In the genomic region with DNA sequence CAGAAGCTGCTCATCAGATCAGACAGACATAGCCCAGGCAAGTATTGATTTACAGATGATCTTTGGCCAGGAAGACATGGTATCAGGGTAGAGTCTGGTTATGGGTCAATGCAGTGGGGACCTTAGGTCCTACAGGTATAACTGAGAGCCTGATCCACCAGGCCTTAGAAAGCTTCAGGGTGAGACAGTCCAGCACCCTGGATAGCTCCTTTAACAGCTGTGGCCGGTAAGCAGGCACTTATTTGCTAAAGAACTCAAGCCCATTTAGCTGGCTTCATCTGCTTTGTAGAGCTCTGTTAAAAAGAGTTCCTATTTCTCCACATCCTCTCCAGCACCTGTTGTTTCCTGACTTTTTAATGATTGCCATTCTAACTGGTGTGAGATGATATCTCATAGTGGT, we compare ENCODE assay signal across 12 cellular contexts. TPM values are rescaled to one million over a fixed set of nuclear protein-coding genes. Genes with fewer than 3 reads are reported as not detected.
A peak's percentile ranks its signal among the peaks of the same experiment; 100 is the strongest.
DNase-seq lines count a peak whose midpoint lies in the region; ATAC-seq, FAIRE-seq and TF ChIP-seq lines count a peak whose summit lies in the region.
"Had no signal": no experiment of that assay in that cellular context is flagged by ENCODE, and none has a peak within 500 bp of the region (broad histone marks: within the 10 kb centered on the region; RNA-seq: fewer than 3 reads in every experiment).

No MANE protein-coding gene starts in this region.

- POLR2A ChIA-PET in A549 (lab: Yijun Ruan, JAX): no interaction called here

- H3K4me3 ChIP-seq in A549 (no peak overlapping the region), HFF-Myc (replicated peaks; ENCODE audit: low read depth, low read length) (no peak overlapping the region), left ventricle myocardium inferior (no peak overlapping the region)
- H3K4me3 ChIP-seq: dorsolateral prefrontal cortex had no signal

- no peak for FAIRE-seq in A549 (lab: Jason Lieb, UNC)

- H3K36me3 ChIP-seq in left ventricle myocardium inferior: no peaks in the 10 kb centered on the region

- no peak for TF ChIP-seq POLR2A in A549 (IDR thresholded peaks at IDR 0.05; ENCODE audit: low read length)

- H3K4me2 ChIP-seq in A549: no peak overlapping the region

- no peaks in the 10 kb centered on the region for H3K9me3 ChIP-seq in A549
- no peaks in the 10 kb centered on the region for H3K9me3 ChIP-seq in left ventricle myocardium inferior (replicated peaks)

- no peak overlapping the region for H3K27ac ChIP-seq in A549
- H3K27ac ChIP-seq in foreskin keratinocyte: no peak overlapping the region
- H3K27ac ChIP-seq in caudate nucleus (ENCODE audit: low read depth, low read length): no peak overlapping the region
- no peak overlapping the region for H3K27ac ChIP-seq in left ventricle myocardium inferior (replicated peaks)
- H3K27ac ChIP-seq: dorsolateral prefrontal cortex had no signal

- no peak for TF ChIP-seq CTCF in A549 (IDR thresholded peaks at IDR 0.05)
- no peak for TF ChIP-seq CTCF in HFF-Myc (IDR thresholded peaks at IDR 0.05; ENCODE audit: low read depth, low read length, missing control alignments)
- no peak for TF ChIP-seq CTCF in foreskin keratinocyte (conservative IDR thresholded peaks at IDR 0.05)
- no peak for TF ChIP-seq CTCF in left ventricle myocardium inferior (IDR thresholded peaks at IDR 0.05; ENCODE audit: borderline replicate concordance)

- intact Hi-C loops in left ventricle myocardium inferior (cut with micrococcal nuclease): no loop called here

- TF ChIP-seq RAD21 in A549 (conservative IDR thresholded peaks at IDR 0.05 in 1 of 2, IDR thresholded peaks at IDR 0.05 in 1 of 2): no peak

- H3K27me3 ChIP-seq in foreskin keratinocyte (no peaks in the 10 kb centered on the region), left ventricle myocardium inferior (ENCODE audit: low read depth) (no peaks in the 10 kb centered on the region)

- no peak for TF ChIP-seq EP300 in A549 (IDR thresholded peaks at IDR 0.05)

- CTCF ChIA-PET in A549 (lab: Yijun Ruan, JAX): interaction anchor here (0.6 kb wide), 1 partner anchor 83 kb away, joined by 3 read pairs; no protein-coding TSS in a partner anchor

- H3K4me1 ChIP-seq in A549 (no peaks in the 10 kb centered on the region), foreskin keratinocyte (no peaks in the 10 kb centered on the region), left ventricle myocardium inferior (no peaks in the 10 kb centered on the region)

- no peak for ATAC-seq in A549
- peak; percentile 77 for ATAC-seq in foreskin keratinocyte
- ATAC-seq: CD8-positive, alpha-beta T cell; naive thymus-derived CD4-positive, alpha-beta T cell had no signal

- WGBS in A549 (ENCODE audit: missing lambda C conversion rate): 0% methylated on average over 1 of the region's 1 CpG

- DNase-seq in A549 (ENCODE audit: low read depth in 1 of 2, low spot score in 1 of 2) (peak in 1 of 2 experiments; percentile 28), HFF-Myc (ENCODE audit: extremely low read depth, low read depth) (peak; percentile 32), SW480 (ENCODE audit: low spot score) (peak; percentile 12), foreskin keratinocyte (peak; percentile 2 to 43), caudate nucleus (lab: John Stamatoyannopoulos, UW) (no peak), inferior parietal cortex (ENCODE audit: extremely low spot score) (no peak), left ventricle myocardium inferior (no peak)
- DNase-seq in stimulated activated CD4-positive, alpha-beta T cell treated with anti-CD3 and anti-CD28 coated beads, Interleukin-2, amount 100 ng/mL, for 48 hours: no peak
- DNase-seq: CD8-positive, alpha-beta T cell; dorsolateral prefrontal cortex; naive thymus-derived CD4-positive, alpha-beta T cell; NCI-H524 treated with DMSO at 0.1 percent for 48 hours had no signal

TF ChIP-seq in A549, 52 proteins besides CTCF, POLR2A, EP300 and RAD21:
- TF ChIP-seq PHF8 (IDR thresholded peaks at IDR 0.05; ENCODE audit: borderline replicate concordance, low read depth) (no peak), SREBF2 (IDR thresholded peaks at IDR 0.05) (no peak), GATA3 (IDR thresholded peaks at IDR 0.05; ENCODE audit: borderline replicate concordance) (no peak), ZSCAN20 (CRISPR knock-in tag; IDR thresholded peaks at IDR 0.05) (no peak)
- TF ChIP-seq, protein P1, sequence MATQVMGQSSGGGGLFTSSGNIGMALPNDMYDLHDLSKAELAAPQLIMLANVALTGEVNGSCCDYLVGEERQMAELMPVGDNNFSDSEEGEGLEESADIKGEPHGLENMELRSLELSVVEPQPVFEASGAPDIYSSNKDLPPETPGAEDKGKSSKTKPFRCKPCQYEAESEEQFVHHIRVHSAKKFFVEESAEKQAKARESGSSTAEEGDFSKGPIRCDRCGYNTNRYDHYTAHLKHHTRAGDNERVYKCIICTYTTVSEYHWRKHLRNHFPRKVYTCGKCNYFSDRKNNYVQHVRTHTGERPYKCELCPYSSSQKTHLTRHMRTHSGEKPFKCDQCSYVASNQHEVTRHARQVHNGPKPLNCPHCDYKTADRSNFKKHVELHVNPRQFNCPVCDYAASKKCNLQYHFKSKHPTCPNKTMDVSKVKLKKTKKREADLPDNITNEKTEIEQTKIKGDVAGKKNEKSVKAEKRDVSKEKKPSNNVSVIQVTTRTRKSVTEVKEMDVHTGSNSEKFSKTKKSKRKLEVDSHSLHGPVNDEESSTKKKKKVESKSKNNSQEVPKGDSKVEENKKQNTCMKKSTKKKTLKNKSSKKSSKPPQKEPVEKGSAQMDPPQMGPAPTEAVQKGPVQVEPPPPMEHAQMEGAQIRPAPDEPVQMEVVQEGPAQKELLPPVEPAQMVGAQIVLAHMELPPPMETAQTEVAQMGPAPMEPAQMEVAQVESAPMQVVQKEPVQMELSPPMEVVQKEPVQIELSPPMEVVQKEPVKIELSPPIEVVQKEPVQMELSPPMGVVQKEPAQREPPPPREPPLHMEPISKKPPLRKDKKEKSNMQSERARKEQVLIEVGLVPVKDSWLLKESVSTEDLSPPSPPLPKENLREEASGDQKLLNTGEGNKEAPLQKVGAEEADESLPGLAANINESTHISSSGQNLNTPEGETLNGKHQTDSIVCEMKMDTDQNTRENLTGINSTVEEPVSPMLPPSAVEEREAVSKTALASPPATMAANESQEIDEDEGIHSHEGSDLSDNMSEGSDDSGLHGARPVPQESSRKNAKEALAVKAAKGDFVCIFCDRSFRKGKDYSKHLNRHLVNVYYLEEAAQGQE (IDR thresholded peaks at IDR 0.05): peak; percentile 81

RNA-seq across cellular contexts. Expression of a gene that starts 39.6 kb away (rescaled TPM):
- polyA plus RNA-seq in A549 (2011; rRNA removed): not detected in 2 replicates
- not detected in 2 replicates for polyA plus RNA-seq in A549 (2012; cell fraction: cytosol; rRNA removed)
- not detected in 2 replicates for polyA plus RNA-seq in A549 (2012; cell fraction: nucleus; rRNA removed)
- polyA plus RNA-seq in A549 (2017; fragmentation: RNase III; extraction: RNeasy Plus Mini Kit Qiagen cat#74134 plus additional on column Dnase treatment): not detected in 3 replicates
- polyA minus RNA-seq in A549 (2011; rRNA and poly(A)+ RNA removed): not detected in 2 replicates
- total RNA-seq in foreskin keratinocyte: 1.1 and 1.3 TPM in 2 replicates
- 0.35 and 0.56 TPM in 2 replicates for polyA plus RNA-seq in foreskin keratinocyte
- 1.6 TPM for total RNA-seq in left ventricle myocardium inferior

Comparison
In these comparisons a context has a peak if more than half of its experiments do, and no peak if none do; other contexts are left out.
1. DNase-seq: peak in HFF-Myc (single experiment), SW480 (single experiment) and foreskin keratinocyte (2 of 2); none in caudate nucleus (0 of 61), inferior parietal cortex (single experiment), stimulated activated CD4-positive, alpha-beta T cell treated with anti-CD3 and anti-CD28 coated beads, Interleukin-2, amount 100 ng/mL, for 48 hours (0 of 2) and left ventricle myocardium inferior (single experiment).